In genomic region chr2:110755494-110756078, GRCh38 we compare ENCODE assay signal across 1 cellular context.
TF ChIP-seq lines count a peak whose summit lies in the region.

No MANE protein-coding gene starts in this region.

TF ChIP-seq in SK-N-SH treated with all-trans-retinoic acid at 6 μM for 48 hours, 23 proteins besides CTCF, POLR2A, EP300 and RAD21 (continued from another document):
- no peak for TF ChIP-seq ARNTL (CRISPR knock-in tag; IDR thresholded peaks at IDR 0.05; ENCODE audit: borderline replicate concordance, low read depth)
- TF ChIP-seq RARB (CRISPR knock-in tag; IDR thresholded peaks at IDR 0.05): no peak
- no peak for TF ChIP-seq TOX (CRISPR knock-in tag; IDR thresholded peaks at IDR 0.05; ENCODE audit: borderline replicate concordance)
- no peak for TF ChIP-seq ZNF8 (CRISPR knock-in tag; IDR thresholded peaks at IDR 0.05)
- TF ChIP-seq TSHZ2 (CRISPR knock-in tag; IDR thresholded peaks at IDR 0.05): no peak
- no peak for TF ChIP-seq CREB5 (CRISPR knock-in tag; IDR thresholded peaks at IDR 0.05; ENCODE audit: low read depth)
- no peak for TF ChIP-seq POU6F1 (CRISPR knock-in tag; IDR thresholded peaks at IDR 0.05; ENCODE audit: borderline replicate concordance, low read depth)
- no peak for TF ChIP-seq SNAI2 (CRISPR knock-in tag; IDR thresholded peaks at IDR 0.05)
- TF ChIP-seq GLIS3 (CRISPR knock-in tag; IDR thresholded peaks at IDR 0.05): no peak
- TF ChIP-seq ZFP30 (CRISPR knock-in tag; IDR thresholded peaks at IDR 0.05): no peak
- TF ChIP-seq OSR1 (CRISPR knock-in tag; IDR thresholded peaks at IDR 0.05): no peak
- TF ChIP-seq ZC3H10 (CRISPR knock-in tag; IDR thresholded peaks at IDR 0.05): no peak
